Comparison of ENCODE assay signal across 1 cellular context in genomic region chr5:65647941-65648340, GRCh38.
TF ChIP-seq lines count a peak whose summit lies in the region.

No MANE protein-coding gene starts in this region.

TF ChIP-seq in H1, 55 proteins besides CTCF, POLR2A, EP300 and RAD21:
- TF ChIP-seq CEBPB (IDR thresholded peaks at IDR 0.05; ENCODE audit: low read depth, low read length) (no peak), CHD7 (IDR thresholded peaks at IDR 0.05; ENCODE audit: insufficient replicate concordance, low read length) (no peak), CBX5 (IDR thresholded peaks at IDR 0.05; ENCODE audit: low read depth, low read length) (no peak), EZH2 (IDR thresholded peaks at IDR 0.05; ENCODE audit: low read depth, low read length, severe bottlenecking) (no peak), RNF2 (IDR thresholded peaks at IDR 0.05; ENCODE audit: borderline replicate concordance, low read depth, low read length, missing control alignments, poor library complexity, severe bottlenecking) (no peak), ASH2L (IDR thresholded peaks at IDR 0.05; ENCODE audit: low read length) (no peak), YY1 (IDR thresholded peaks at IDR 0.05; ENCODE audit: low read depth, low read length) (no peak), SIX5 (IDR thresholded peaks at IDR 0.05; ENCODE audit: low read depth, low read length) (no peak), TAF1 (IDR thresholded peaks at IDR 0.05; ENCODE audit: low read depth, low read length) (no peak), CTBP2 (IDR thresholded peaks at IDR 0.05; ENCODE audit: borderline replicate concordance, insufficient read depth, insufficient read length, low read length) (no peak), SP2 (IDR thresholded peaks at IDR 0.05; ENCODE audit: low read length) (no peak), TAF7 (optimal IDR thresholded peaks at IDR 0.05; ENCODE audit: borderline replicate concordance, low read depth, low read length) (no peak), SRF (IDR thresholded peaks at IDR 0.05; ENCODE audit: low read depth, low read length) (no peak), RBBP5 (IDR thresholded peaks at IDR 0.05; ENCODE audit: borderline replicate concordance, low read depth, low read length) (no peak), CHD1 (IDR thresholded peaks at IDR 0.05; ENCODE audit: low read depth, low read length) (no peak), GTF2F1 (IDR thresholded peaks at IDR 0.05; ENCODE audit: borderline replicate concordance, low read depth, low read length) (no peak), HDAC2 (IDR thresholded peaks at IDR 0.05; ENCODE audit: borderline replicate concordance in 1 of 2, low read depth in 2 of 2, low read length in 2 of 2) (no peak)
